14 cellular contexts compared by ENCODE assay signal in the genomic region with DNA sequence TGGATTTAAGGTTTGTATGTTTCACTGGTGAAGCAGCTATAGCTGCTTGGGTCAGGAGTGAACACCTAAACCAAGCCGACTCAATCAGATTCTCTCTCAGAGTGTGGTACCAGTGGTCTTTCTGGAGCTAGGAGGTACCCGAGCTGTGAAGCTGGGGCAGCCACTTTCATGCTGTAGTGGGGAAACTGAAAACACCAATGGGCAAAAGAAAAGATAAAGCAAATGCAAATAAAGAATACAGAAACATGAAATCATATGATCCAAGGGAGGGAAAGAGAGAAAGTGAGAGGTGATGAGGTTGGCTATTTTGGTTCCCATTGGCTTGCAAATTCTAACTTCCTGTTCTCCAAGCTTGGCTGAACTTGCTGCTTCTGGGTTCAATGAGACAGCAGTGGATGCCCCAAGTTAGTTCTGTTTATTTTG.
DNase-seq lines count a peak whose midpoint lies in the region; ATAC-seq, FAIRE-seq and TF ChIP-seq lines count a peak whose summit lies in the region.
"Had no signal": no experiment of that assay in that cellular context is flagged by ENCODE, and none has a peak within 500 bp of the region (broad histone marks: within the 10 kb centered on the region; RNA-seq: fewer than 3 reads in every experiment).

No MANE protein-coding gene starts in this region.

- no peaks in the 10 kb centered on the region for H3K36me3 Mint-ChIP-seq in activated T-cell treated with anti-CD3 and anti-CD28 coated beads, Interleukin-2, amount 50 U/mL, for 4 hours (ENCODE audit: insufficient read depth)

- intact Hi-C loops in Right ventricle myocardium inferior (cut with DNase I) (no loop called here), sciatic nerve (cut with DNase I) (no loop called here)

- H3K27me3 Mint-ChIP-seq in activated T-cell treated with anti-CD3 and anti-CD28 coated beads, Interleukin-2, amount 50 U/mL, for 4 hours (ENCODE audit: low read depth): no peaks in the 10 kb centered on the region

- H3K9me3 Mint-ChIP-seq in activated T-cell treated with anti-CD3 and anti-CD28 coated beads, Interleukin-2, amount 50 U/mL, for 4 hours: peaks cover 6% of the 10 kb centered on the region

- peak; percentile 82 for FAIRE-seq in GM12891 (lab: Jason Lieb, UNC)
- FAIRE-seq: endometrium, HTR-8/SVneo had no signal

- no peak overlapping the region for H3K4me3 Mint-ChIP-seq in activated T-cell treated with anti-CD3 and anti-CD28 coated beads, Interleukin-2, amount 50 U/mL, for 4 hours

- DNase-seq in GM12891 (ENCODE audit: insufficient read length, low spot score): no peak
- no peak for DNase-seq in effector CD4-positive, alpha-beta T cell
- no peak for DNase-seq in Right ventricle myocardium inferior (ENCODE audit: missing footprints)
- no peak for DNase-seq in sciatic nerve (ENCODE audit: low spot score)
- DNase-seq in activated T-cell treated with anti-CD3 and anti-CD28 coated beads, Interleukin-2, amount 50 U/mL, for 4 hours: no peak
- DNase-seq: GF-D8, hypothalamus, NCI-H2081 treated with DMSO at 0.1 percent for 48 hours, SJCRH30 had no signal

- no peaks in the 10 kb centered on the region for H3K4me1 Mint-ChIP-seq in activated T-cell treated with anti-CD3 and anti-CD28 coated beads, Interleukin-2, amount 50 U/mL, for 4 hours (ENCODE audit: low read depth)

- TF ChIP-seq POLR2A in GM12891 (IDR thresholded peaks at IDR 0.05; ENCODE audit: low read depth, low read length): no peak

- peak; percentile 88 for ATAC-seq in GM19372 (IDR thresholded peaks at IDR 0.05; ENCODE audit: low read depth, unreplicated experiment)
- peak; percentile 90 for ATAC-seq in HG02840 (IDR thresholded peaks at IDR 0.05; ENCODE audit: low FRiP score, unreplicated experiment)
- peak; percentile 93 for ATAC-seq in HG03520 (IDR thresholded peaks at IDR 0.05; ENCODE audit: unreplicated experiment)
- ATAC-seq in Right ventricle myocardium inferior: no peak
- ATAC-seq in sciatic nerve: no peak
- ATAC-seq in activated T-cell treated with anti-CD3 and anti-CD28 coated beads, Interleukin-2, amount 50 U/mL, for 4 hours: no peak

TF ChIP-seq in GM12891, 5 proteins besides CTCF, POLR2A, EP300 and RAD21:
- TF ChIP-seq PAX5 (IDR thresholded peaks at IDR 0.05; ENCODE audit: insufficient read depth, low read length, severe bottlenecking) (peak; percentile 79), TAF1 (IDR thresholded peaks at IDR 0.05; ENCODE audit: low read depth, low read length) (no peak), POU2F2 (IDR thresholded peaks at IDR 0.05; ENCODE audit: low read depth, low read length) (no peak)

Comparison
In these comparisons a context has a peak if more than half of its experiments do, and no peak if none do; other contexts are left out.
1. ATAC-seq: peak in GM19372 (single experiment), HG02840 (single experiment) and HG03520 (single experiment); none in Right ventricle myocardium inferior (single experiment), sciatic nerve (single experiment) and activated T-cell treated with anti-CD3 and anti-CD28 coated beads, Interleukin-2, amount 50 U/mL, for 4 hours (0 of 2).